Comparison of ENCODE assay signal across 16 cellular contexts in genomic region chr20:42901689-42902518, GRCh38.
"Had no signal": no experiment of that assay in that cellular context is flagged by ENCODE, and none has a peak within 500 bp of the region (broad histone marks: within the 10 kb centered on the region; RNA-seq: fewer than 3 reads in every experiment).

No MANE protein-coding gene starts in this region.

- H3K9me3 ChIP-seq: esophagus muscularis mucosa, neutrophil, stomach, vagina had no signal

- FAIRE-seq: kidney had no signal

- H3K27me3 Mint-ChIP-seq: activated B cell treated with CpG ODN at 0.5 μM for 24 hours; activated CD4-positive, alpha-beta T cell treated with anti-CD3 and anti-CD28 coated beads, Interleukin-2, amount 10 ng/mL, durations not matched to agents 24 days and 14 days; progenitor cell of endocrine pancreas; T-helper 17 cell had no signal

- H3K9me3 Mint-ChIP-seq: activated B cell treated with CpG ODN at 0.5 μM for 24 hours; activated CD4-positive, alpha-beta T cell treated with anti-CD3 and anti-CD28 coated beads, Interleukin-2, amount 10 ng/mL, durations not matched to agents 24 days and 14 days had no signal

- DNase-seq: activated B cell treated with CpG ODN at 0.5 μM for 24 hours; activated CD4-positive, alpha-beta T cell treated with anti-CD3 and anti-CD28 coated beads, Interleukin-2, amount 10 ng/mL, durations not matched to agents 24 days and 14 days; activated naive CD4-positive, alpha-beta T cell treated with anti-CD3 and anti-CD28 coated beads, Interleukin-2, amount 50 U/mL, for 16 hours; amniotic stem cell; brain microvascular endothelial cell; glutamatergic neuron; kidney; mammary epithelial cell; naive thymus-derived CD8-positive, alpha-beta T cell; stomach; T-helper 17 cell had no signal

- H3K36me3 ChIP-seq: brain microvascular endothelial cell, esophagus muscularis mucosa, neutrophil, stomach, vagina had no signal

- ATAC-seq: naive thymus-derived CD8-positive, alpha-beta T cell; T-helper 17 cell had no signal

- H3K36me3 Mint-ChIP-seq: naive thymus-derived CD8-positive, alpha-beta T cell had no signal

- H3K27me3 ChIP-seq: brain microvascular endothelial cell, esophagus muscularis mucosa, neutrophil, stomach, vagina had no signal

- H3K4me3 Mint-ChIP-seq: activated B cell treated with CpG ODN at 0.5 μM for 24 hours; activated CD4-positive, alpha-beta T cell treated with anti-CD3 and anti-CD28 coated beads, Interleukin-2, amount 10 ng/mL, durations not matched to agents 24 days and 14 days; naive thymus-derived CD8-positive, alpha-beta T cell; T-helper 17 cell had no signal

- H3K27ac Mint-ChIP-seq: activated B cell treated with CpG ODN at 0.5 μM for 24 hours; activated CD4-positive, alpha-beta T cell treated with anti-CD3 and anti-CD28 coated beads, Interleukin-2, amount 10 ng/mL, durations not matched to agents 24 days and 14 days; activated T-helper 2 cell treated with anti-CD3 and anti-CD28 coated beads, Interferon-gamma antibody, Interleukin-2, Interleukin-4, amounts not matched to agents 10 μg/mL and 5 μg/mL and 100 μg/mL, durations not matched to agents 14 hours and 24 hours and 36 hours; naive thymus-derived CD8-positive, alpha-beta T cell; progenitor cell of endocrine pancreas; T-helper 17 cell had no signal

- H3K4me1 Mint-ChIP-seq: activated B cell treated with CpG ODN at 0.5 μM for 24 hours; activated CD4-positive, alpha-beta T cell treated with anti-CD3 and anti-CD28 coated beads, Interleukin-2, amount 10 ng/mL, durations not matched to agents 24 days and 14 days; naive thymus-derived CD8-positive, alpha-beta T cell; T-helper 17 cell had no signal

- H3K4me3 ChIP-seq: esophagus muscularis mucosa, stomach, vagina had no signal

- H3K4me1 ChIP-seq: stomach, vagina had no signal

- H3K27ac ChIP-seq: brain microvascular endothelial cell, esophagus muscularis mucosa, neutrophil, vagina had no signal
